Comparison of ENCODE assay signal across 17 cellular contexts in genomic region chr3:71299160-71299559, GRCh38.
A peak's percentile ranks its signal among the peaks of the same experiment; 100 is the strongest.
DNase-seq lines count a peak whose midpoint lies in the region; ATAC-seq, FAIRE-seq and TF ChIP-seq lines count a peak whose summit lies in the region.
"Had no signal": no experiment of that assay in that cellular context is flagged by ENCODE, and none has a peak within 500 bp of the region (broad histone marks: within the 10 kb centered on the region; RNA-seq: fewer than 3 reads in every experiment).

No MANE protein-coding gene starts in this region.

- DNase-seq in DMS153 (lab: John Stamatoyannopoulos, UW) (peak; percentile 27), DMS153 treated with DMSO at 0.1 percent for 48 hours (lab: John Stamatoyannopoulos, UW; ENCODE audit: unreplicated experiment) (no peak), GM12891 (ENCODE audit: insufficient read length, low spot score) (no peak)
- DNase-seq in stimulated activated CD4-positive, alpha-beta T cell treated with anti-CD3 and anti-CD28 coated beads, Interleukin-1b, Interleukin-23, amount 100 ng/mL, for 48 hours, result peak; percentile 51
- DNase-seq in stimulated activated CD4-positive, alpha-beta T cell treated with anti-CD3 and anti-CD28 coated beads, Interleukin-12 subunit alpha, Interleukin-12 subunit beta, amount 100 ng/mL, for 4 hours, result no peak
- DNase-seq: 8988T, activated B cell treated with CpG ODN at 0.5 μM for 24 hours, DND-41, head of caudate nucleus, lower lobe of right lung, NCI-H1694, NCI-H69, PC-9, upper lobe of right lung had no signal

- H3K27ac Mint-ChIP-seq in activated naive CD8-positive, alpha-beta T cell, result peak overlapping the region; percentile 100
- peak overlapping the region; percentile 99 for H3K27ac Mint-ChIP-seq in stimulated activated naive CD8-positive, alpha-beta T cell treated with anti-CD3 and anti-CD28 coated beads, Interleukin-15, Interleukin-2, amounts not matched to agents 100 ng/mL and 50 ng/mL, for 24 hours

- FAIRE-seq in GM12891 (lab: Jason Lieb, UNC), result no peak

- no peaks in the 10 kb centered on the region for H3K9me3 Mint-ChIP-seq in activated naive CD8-positive, alpha-beta T cell (ENCODE audit: low read depth)
- H3K9me3 Mint-ChIP-seq in stimulated activated naive CD8-positive, alpha-beta T cell treated with anti-CD3 and anti-CD28 coated beads, Interleukin-15, Interleukin-2, amounts not matched to agents 100 ng/mL and 50 ng/mL, for 24 hours, result no peaks in the 10 kb centered on the region
- H3K9me3 Mint-ChIP-seq: activated B cell treated with CpG ODN at 0.5 μM for 24 hours had no signal

- peak overlapping the region; percentile 100 for H3K4me3 Mint-ChIP-seq in activated naive CD8-positive, alpha-beta T cell
- H3K4me3 Mint-ChIP-seq in stimulated activated naive CD8-positive, alpha-beta T cell treated with anti-CD3 and anti-CD28 coated beads, Interleukin-15, Interleukin-2, amounts not matched to agents 100 ng/mL and 50 ng/mL, for 24 hours, result peak overlapping the region; percentile 89
- H3K4me3 Mint-ChIP-seq: activated B cell treated with CpG ODN at 0.5 μM for 24 hours had no signal

- no peak for TF ChIP-seq POLR2A in GM12891 (IDR thresholded peaks at IDR 0.05; ENCODE audit: low read depth, low read length)

- H3K36me3 Mint-ChIP-seq in activated naive CD8-positive, alpha-beta T cell, result peaks cover 43% of the 10 kb centered on the region
- H3K36me3 Mint-ChIP-seq in stimulated activated naive CD8-positive, alpha-beta T cell treated with anti-CD3 and anti-CD28 coated beads, Interleukin-15, Interleukin-2, amounts not matched to agents 100 ng/mL and 50 ng/mL, for 24 hours (ENCODE audit: low read depth), result peaks cover 58% of the 10 kb centered on the region

- H3K27me3 Mint-ChIP-seq in activated naive CD8-positive, alpha-beta T cell, result no peaks in the 10 kb centered on the region
- H3K27me3 Mint-ChIP-seq in stimulated activated naive CD8-positive, alpha-beta T cell treated with anti-CD3 and anti-CD28 coated beads, Interleukin-15, Interleukin-2, amounts not matched to agents 100 ng/mL and 50 ng/mL, for 24 hours, result no peaks in the 10 kb centered on the region
- H3K27me3 Mint-ChIP-seq: activated B cell treated with CpG ODN at 0.5 μM for 24 hours had no signal

- no peak for ATAC-seq in HG02623 (IDR thresholded peaks at IDR 0.05; ENCODE audit: unreplicated experiment)
- ATAC-seq: lower lobe of right lung, upper lobe of right lung had no signal

- H3K4me1 Mint-ChIP-seq in activated naive CD8-positive, alpha-beta T cell (ENCODE audit: low read depth), result peaks cover 88% of the 10 kb centered on the region
- peaks cover 98% of the 10 kb centered on the region for H3K4me1 Mint-ChIP-seq in stimulated activated naive CD8-positive, alpha-beta T cell treated with anti-CD3 and anti-CD28 coated beads, Interleukin-15, Interleukin-2, amounts not matched to agents 100 ng/mL and 50 ng/mL, for 24 hours (ENCODE audit: low read depth)

TF ChIP-seq in GM12891, 5 proteins besides CTCF, POLR2A, EP300 and RAD21:
- TF ChIP-seq POU2F2 (IDR thresholded peaks at IDR 0.05; ENCODE audit: low read depth, low read length) (no peak), POLR2AphosphoS5 (IDR thresholded peaks at IDR 0.05; ENCODE audit: low read depth, low read length) (no peak), TAF1 (IDR thresholded peaks at IDR 0.05; ENCODE audit: low read depth, low read length) (no peak), SPI1 (IDR thresholded peaks at IDR 0.05; ENCODE audit: low read depth, low read length) (no peak), PAX5 (IDR thresholded peaks at IDR 0.05; ENCODE audit: insufficient read depth, low read length, severe bottlenecking) (no peak)
TF ChIP-seq in GM12891: peak in this region for 0.

Comparison
In these comparisons a context has a peak if more than half of its experiments do, and no peak if none do; other contexts are left out.
1. DNase-seq: peak in DMS153 (single experiment) and stimulated activated CD4-positive, alpha-beta T cell treated with anti-CD3 and anti-CD28 coated beads, Interleukin-1b, Interleukin-23, amount 100 ng/mL, for 48 hours (single experiment); none in DMS153 treated with DMSO at 0.1 percent for 48 hours (single experiment), stimulated activated CD4-positive, alpha-beta T cell treated with anti-CD3 and anti-CD28 coated beads, Interleukin-12 subunit alpha, Interleukin-12 subunit beta, amount 100 ng/mL, for 4 hours (single experiment) and GM12891 (single experiment).